In genomic region chr12:56143870-56144269, GRCh38 we compare ENCODE assay signal across 13 cellular contexts. TPM values are rescaled to one million over a fixed set of nuclear protein-coding genes. Genes with fewer than 3 reads are reported as not detected.
DNase-seq lines count a peak whose midpoint lies in the region; ATAC-seq and TF ChIP-seq lines count a peak whose summit lies in the region.
"Had no signal": no experiment of that assay in that cellular context is flagged by ENCODE, and none has a peak within 500 bp of the region (broad histone marks: within the 10 kb centered on the region; RNA-seq: fewer than 3 reads in every experiment).

No MANE protein-coding gene starts in this region.

- no peaks in the 10 kb centered on the region for H3K27me3 ChIP-seq in spleen (replicated peaks in 1 of 7)
- H3K27me3 ChIP-seq: MG63 had no signal

- peaks cover 6% of the 10 kb centered on the region for H3K4me1 Mint-ChIP-seq in activated T-helper 17 cell treated with anti-CD3 and anti-CD28 coated beads, Interleukin-2, amount 50 U/mL, for 72 hours

- TF ChIP-seq CTCF in spleen (IDR thresholded peaks at IDR 0.05 in 8 of 11, conservative IDR thresholded peaks at IDR 0.05 in 3 of 11), result no peak

- DNase-seq in Right ventricle myocardium superior (peak; percentile 62), spleen (no peak), ecto neural progenitor cell (ENCODE audit: low spot score) (no peak)
- DNase-seq: activated CD4-positive, alpha-beta T cell treated with anti-CD3 and anti-CD28 coated beads for 48 hours; DND-41; foreskin melanocyte; MG63; NCI-H446; stimulated activated CD4-positive, alpha-beta T cell treated with anti-CD3 and anti-CD28 coated beads, Interleukin-1b, Interleukin-23, amount 100 ng/mL, for 48 hours had no signal

- no peaks in the 10 kb centered on the region for H3K9me3 ChIP-seq in spleen
- H3K9me3 ChIP-seq: HAP-1, MG63 had no signal

- no peak for ATAC-seq in activated T-helper 17 cell treated with anti-CD3 and anti-CD28 coated beads, Interleukin-2, amount 50 U/mL, for 72 hours (replicated peaks)
- peak; percentile 56 for ATAC-seq in Right ventricle myocardium superior (ENCODE audit: poor library complexity)
- no peak for ATAC-seq in HG02970 (IDR thresholded peaks at IDR 0.05; ENCODE audit: low FRiP score, unreplicated experiment)

- intact Hi-C loops in Right ventricle myocardium superior (cut with DNase I), result no loop called here
- intact Hi-C loops in spleen (cut with DNase I; ENCODE audit: low total_unique reads), result no loop called here

- peaks cover 0 to 68% (median 61%) of the 10 kb centered on the region in 6 donors for H3K36me3 ChIP-seq in spleen

- H3K4me3 ChIP-seq in spleen, result no peak overlapping the region
- H3K4me3 ChIP-seq: HAP-1, MG63 had no signal

- peaks cover 14 to 62% (median 45%) of the 10 kb centered on the region in 6 donors for H3K4me1 ChIP-seq in spleen

- peak overlapping the region; percentile 83 for H3K27ac Mint-ChIP-seq in activated T-helper 17 cell treated with anti-CD3 and anti-CD28 coated beads, Interleukin-2, amount 50 U/mL, for 72 hours
- H3K27ac Mint-ChIP-seq: mesothelial cell of epicardium had no signal

- H3K36me3 Mint-ChIP-seq in activated T-helper 17 cell treated with anti-CD3 and anti-CD28 coated beads, Interleukin-2, amount 50 U/mL, for 72 hours (ENCODE audit: low read depth), result peaks cover 68% of the 10 kb centered on the region

- H3K9me3 Mint-ChIP-seq in activated T-helper 17 cell treated with anti-CD3 and anti-CD28 coated beads, Interleukin-2, amount 50 U/mL, for 72 hours, result no peaks in the 10 kb centered on the region
- H3K9me3 Mint-ChIP-seq: mesothelial cell of epicardium had no signal

- H3K27me3 Mint-ChIP-seq in activated T-helper 17 cell treated with anti-CD3 and anti-CD28 coated beads, Interleukin-2, amount 50 U/mL, for 72 hours, result no peaks in the 10 kb centered on the region

- H3K27ac ChIP-seq in spleen, result peak overlapping the region; percentile 42 to 83 (median 68)

- no peak overlapping the region for H3K4me3 Mint-ChIP-seq in activated T-helper 17 cell treated with anti-CD3 and anti-CD28 coated beads, Interleukin-2, amount 50 U/mL, for 72 hours
- H3K4me3 Mint-ChIP-seq: mesothelial cell of epicardium had no signal

- 58 to 72% (median 59%) methylated on average over 8 of the region's 8 CpGs for WGBS in spleen, 5 donors

- TF ChIP-seq POLR2A in spleen (IDR thresholded peaks at IDR 0.05), result no peak

RNA-seq across cellular contexts. Expression of gene MYL6B, which starts 8.5 kb away (rescaled TPM):
- 100 to 1,000 TPM in 1 of 2 donors, 10 to 100 TPM in 1; 96.9 to 114 TPM for total RNA-seq in activated T-helper 17 cell treated with anti-CD3 and anti-CD28 coated beads, Interleukin-2, amount 50 U/mL, for 72 hours
- total RNA-seq in Right ventricle myocardium superior (42.7 TPM), spleen (100 to 1,000 TPM in 1 of 7 donors, 10 to 100 TPM in 6; 17.1 to 101 (median 35.7) TPM)
- 10 to 100 TPM; 50.1 to 69.1 (median 57.0) TPM for polyA plus RNA-seq in spleen

RNA-seq across cellular contexts. Expression of gene MYL6, which starts 14.3 kb away (rescaled TPM):
- 1,000 to 10,000 TPM in 1 of 2 donors, 100 to 1,000 TPM in 1; 974 to 1,528 TPM for total RNA-seq in activated T-helper 17 cell treated with anti-CD3 and anti-CD28 coated beads, Interleukin-2, amount 50 U/mL, for 72 hours
- total RNA-seq in Right ventricle myocardium superior, result 513 TPM
- 1,000 to 10,000 TPM; 1,063 to 1,656 (median 1,218) TPM for total RNA-seq in spleen
- polyA plus RNA-seq in spleen, result 1,000 to 10,000 TPM; 1,480 to 3,098 (median 2,131) TPM

RNA-seq across cellular contexts. Expression of gene ESYT1, which starts 15.8 kb away (rescaled TPM):
- 100 to 1,000 TPM; 234 to 236 TPM for total RNA-seq in activated T-helper 17 cell treated with anti-CD3 and anti-CD28 coated beads, Interleukin-2, amount 50 U/mL, for 72 hours
- 27.0 TPM for total RNA-seq in Right ventricle myocardium superior
- total RNA-seq in spleen, result 100 to 1,000 TPM in 6 of 7 donors, 10 to 100 TPM in 1; 89.0 to 112 (median 107) TPM
- polyA plus RNA-seq in spleen, result 10 to 100 TPM; 20.2 to 39.8 (median 33.2) TPM

RNA-seq across cellular contexts. Expression of gene ZC3H10, which starts 25.8 kb away (rescaled TPM):
- total RNA-seq in activated T-helper 17 cell treated with anti-CD3 and anti-CD28 coated beads, Interleukin-2, amount 50 U/mL, for 72 hours, result 1 to 10 TPM; 7.8 to 8.0 TPM
- total RNA-seq in Right ventricle myocardium superior (5.8 TPM), spleen (10 to 100 TPM in 4 of 7 donors, 1 to 10 TPM in 3; 7.4 to 13.6 (median 10.5) TPM)
- 1 to 10 TPM; 1.5 to 4.0 (median 2.5) TPM for polyA plus RNA-seq in spleen

RNA-seq across cellular contexts. Expression of gene RPL41, which starts 27.4 kb away (rescaled TPM):
- 1,000 to 10,000 TPM; 4,564 to 4,582 TPM for total RNA-seq in activated T-helper 17 cell treated with anti-CD3 and anti-CD28 coated beads, Interleukin-2, amount 50 U/mL, for 72 hours
- total RNA-seq in Right ventricle myocardium superior (1,888 TPM), spleen (1,000 to 10,000 TPM; 2,138 to 3,021 (median 2,534) TPM)
- polyA plus RNA-seq in spleen, result 1,000 to 10,000 TPM; 7,053 to 9,352 (median 7,491) TPM
